Comparison of ENCODE assay signal across 25 cellular contexts in the genomic region with DNA sequence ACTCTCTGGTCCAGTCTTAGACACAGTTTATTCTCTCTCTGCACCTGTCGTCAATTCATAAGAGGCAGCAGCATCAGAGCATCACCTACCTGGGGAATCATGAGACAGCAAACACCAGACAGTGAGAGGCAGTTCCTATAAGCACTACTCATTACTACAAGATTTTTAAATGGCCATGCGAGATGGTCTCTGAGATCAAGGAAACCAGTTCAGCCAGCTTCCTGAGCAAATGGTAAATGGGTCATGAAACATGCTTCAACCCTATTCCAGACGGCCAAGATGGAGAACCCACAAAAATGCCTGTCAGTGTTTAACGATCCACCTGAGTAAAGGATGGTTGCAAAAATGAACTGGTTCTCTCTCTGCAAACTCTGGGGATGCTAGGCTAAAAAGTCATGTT. TPM values are rescaled to one million over a fixed set of nuclear protein-coding genes. Genes with fewer than 3 reads are reported as not detected.
A peak's percentile ranks its signal among the peaks of the same experiment; 100 is the strongest.
DNase-seq lines count a peak whose midpoint lies in the region; ATAC-seq and TF ChIP-seq lines count a peak whose summit lies in the region.
"Had no signal": no experiment of that assay in that cellular context is flagged by ENCODE, and none has a peak within 500 bp of the region (broad histone marks: within the 10 kb centered on the region; RNA-seq: fewer than 3 reads in every experiment).

No MANE protein-coding gene starts in this region.

- H3K27ac Mint-ChIP-seq in nephron = peak overlapping the region in 2 of 3 experiments; percentile 39 to 73
- H3K27ac Mint-ChIP-seq: CD14-positive monocyte, neural progenitor cell had no signal

- TF ChIP-seq CTCF in nephron (IDR thresholded peaks at IDR 0.05; ENCODE audit: unreplicated experiment in 3 of 3) = no peak

- no peaks in the 10 kb centered on the region for H3K9me3 Mint-ChIP-seq in nephron
- H3K9me3 Mint-ChIP-seq: CD14-positive monocyte, neural progenitor cell, WTC11 had no signal

- no peak for ATAC-seq in HG03439 (IDR thresholded peaks at IDR 0.05; ENCODE audit: unreplicated experiment)
- no peak for ATAC-seq in GM21447 (IDR thresholded peaks at IDR 0.05; ENCODE audit: unreplicated experiment)
- ATAC-seq: gastrocnemius medialis, left cardiac atrium, mucosa of descending colon, WTC11 had no signal

- H3K36me3 Mint-ChIP-seq in nephron (ENCODE audit: low read depth) = no peaks in the 10 kb centered on the region
- H3K36me3 Mint-ChIP-seq: CD14-positive monocyte, neural progenitor cell, WTC11 had no signal

- in situ Hi-C loops in G401 (cut with HindIII; ENCODE audit: low sequenced_read_pairs) = no loop called here

- H3K27me3 Mint-ChIP-seq in nephron (ENCODE audit: low read depth) = peaks cover 3% of the 10 kb centered on the region
- H3K27me3 Mint-ChIP-seq: activated CD4-positive, alpha-beta T cell treated with anti-CD3 and anti-CD28 coated beads, Interleukin-2, amount 10 ng/mL, durations not matched to agents 7 days and 5 days; activated naive CD8-positive, alpha-beta T cell; stimulated activated naive CD8-positive, alpha-beta T cell treated with anti-CD3 and anti-CD28 coated beads, Interleukin-15, amount 100 ng/mL, for 72 hours had no signal

- H3K4me1 Mint-ChIP-seq in nephron = peaks cover 18% of the 10 kb centered on the region
- H3K4me1 Mint-ChIP-seq: neural progenitor cell had no signal

- DNase-seq in SIG-M5 treated with dmso at 0.1 percent for 504 hours (lab: John Stamatoyannopoulos, UW; ENCODE audit: unreplicated experiment) (peak; percentile 50), SIG-M5 (lab: John Stamatoyannopoulos, UW) (no peak), G401 (ENCODE audit: low spot score) (peak; percentile 24), cerebellar cortex (ENCODE audit: low spot score) (peak; percentile 16), kidney tubule cell (ENCODE audit: low spot score) (no peak)
- DNase-seq: activated CD4-positive, alpha-beta T cell treated with anti-CD3 and anti-CD28 coated beads, Interleukin-2, amount 10 ng/mL, durations not matched to agents 7 days and 5 days; gastrocnemius medialis; H7; KG1; left cardiac atrium; MG63; mucosa of descending colon; NCI-H1105 treated with DMSO at 0.1 percent for 48 hours; NCI-H187 treated with DMSO at 0.1 percent for 48 hours; Right ventricle myocardium superior; stimulated activated CD4-positive, alpha-beta T cell treated with anti-CD3 and anti-CD28 coated beads, Interleukin-1b, Interleukin-23, amount 100 ng/mL, for 48 hours; stimulated activated naive CD8-positive, alpha-beta T cell treated with anti-CD3 and anti-CD28 coated beads, Interleukin-15, amount 100 ng/mL, for 72 hours; T1000 had no signal

- H3K4me3 Mint-ChIP-seq in nephron = no peak overlapping the region
- H3K4me3 Mint-ChIP-seq: activated CD4-positive, alpha-beta T cell treated with anti-CD3 and anti-CD28 coated beads, Interleukin-2, amount 10 ng/mL, durations not matched to agents 7 days and 5 days; CD14-positive monocyte; neural progenitor cell; WTC11 had no signal

RNA-seq across cellular contexts. Expression of gene SYTL2, which starts 52.9 kb away (rescaled TPM):
- total RNA-seq in G401 (2014; rRNA removed; shearing (Covaris generic)) = 16.0 and 16.8 TPM in 2 replicates

Comparison
In these comparisons a context has a peak if more than half of its experiments do, and no peak if none do; other contexts are left out.
1. DNase-seq: peak in SIG-M5 treated with dmso at 0.1 percent for 504 hours (single experiment), G401 (single experiment) and cerebellar cortex (single experiment); none in SIG-M5 (single experiment) and kidney tubule cell (single experiment).